13 cellular contexts compared by ENCODE assay signal in the genomic region with DNA sequence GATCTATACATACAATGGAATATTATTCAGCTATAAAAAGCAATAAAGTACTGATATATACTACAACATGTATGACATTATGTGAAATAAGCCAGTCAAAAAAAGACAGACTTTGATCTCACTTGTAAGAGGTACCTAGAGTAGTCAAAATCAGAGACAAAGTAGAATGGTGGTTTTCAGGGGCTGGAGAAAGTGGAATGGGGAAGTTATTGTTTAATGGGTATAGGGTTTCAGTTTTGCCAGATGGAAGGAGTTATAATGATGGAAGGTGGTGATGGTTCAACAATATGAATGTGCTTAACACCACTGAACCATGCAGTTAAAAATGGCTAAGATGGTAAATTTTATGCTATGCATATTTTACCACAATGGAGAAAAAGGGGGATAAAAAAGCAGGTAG.
"Had no signal": no experiment of that assay in that cellular context is flagged by ENCODE, and none has a peak within 500 bp of the region (broad histone marks: within the 10 kb centered on the region; RNA-seq: fewer than 3 reads in every experiment).

No MANE protein-coding gene starts in this region.

- H3K4me3 ChIP-seq: breast epithelium, lower lobe of right lung had no signal

- H3K27ac ChIP-seq: breast epithelium, lower lobe of right lung, neutrophil had no signal

- H3K4me1 ChIP-seq: breast epithelium had no signal

- H3K36me3 ChIP-seq: breast epithelium, lower lobe of right lung, neutrophil had no signal

- H3K27me3 ChIP-seq: breast epithelium had no signal

- DNase-seq: activated CD4-positive, alpha-beta memory T cell treated with anti-CD3 and anti-CD28 coated beads, Interleukin-2, amount 10 ng/mL, durations not matched to agents 7 days and 5 days; activated T-cell treated with anti-CD3 and anti-CD28 coated beads, Interleukin-2, amount 50 U/mL, for 72 hours; aorta; dorsolateral prefrontal cortex; hippocampal formation; lower lobe of right lung; naive thymus-derived CD8-positive, alpha-beta T cell; posterior cingulate gyrus; right cardiac atrium; small intestine; trophoblast cell had no signal

- ATAC-seq: activated T-cell treated with anti-CD3 and anti-CD28 coated beads, Interleukin-2, amount 50 U/mL, for 72 hours; lower lobe of right lung; naive thymus-derived CD8-positive, alpha-beta T cell; right cardiac atrium had no signal

- H3K9me3 ChIP-seq: breast epithelium, lower lobe of right lung, neutrophil had no signal
